3 cellular contexts compared by ENCODE assay signal in genomic region chr2:140262908-140263307, GRCh38.
"Had no signal": no experiment of that assay in that cellular context is flagged by ENCODE, and none has a peak within 500 bp of the region (broad histone marks: within the 10 kb centered on the region; RNA-seq: fewer than 3 reads in every experiment).

No MANE protein-coding gene starts in this region.

- ATAC-seq: GM12878 had no signal

- H3K4me3 ChIP-seq: GM12878 had no signal

- DNase-seq: GDM1, GF-D8 had no signal
